9 cellular contexts compared by ENCODE assay signal in genomic region chr4:102263024-102263787, GRCh38.
DNase-seq lines count a peak whose midpoint lies in the region; FAIRE-seq and TF ChIP-seq lines count a peak whose summit lies in the region.
"Had no signal": no experiment of that assay in that cellular context is flagged by ENCODE, and none has a peak within 500 bp of the region (broad histone marks: within the 10 kb centered on the region; RNA-seq: fewer than 3 reads in every experiment).

No MANE protein-coding gene starts in this region.

- no peaks in the 10 kb centered on the region for H3F3A ChIP-seq in MM.1S (ENCODE audit: insufficient read depth, low read length)

- peak; percentile 89 for FAIRE-seq in GM12891 (lab: Jason Lieb, UNC)

- H3K9ac ChIP-seq in MM.1S (ENCODE audit: low read length): no peak overlapping the region

- no peak overlapping the region for H2AFZ ChIP-seq in MM.1S (ENCODE audit: low read length)

- H4K20me1 ChIP-seq in MM.1S (ENCODE audit: insufficient read depth, low read length): no peaks in the 10 kb centered on the region

- H3K9me2 ChIP-seq in MM.1S (replicated peaks; ENCODE audit: insufficient read depth, low read length): no peaks in the 10 kb centered on the region

- no peaks in the 10 kb centered on the region for H3K36me3 ChIP-seq in MM.1S (replicated peaks; ENCODE audit: insufficient read depth, low read length)
- H3K36me3 ChIP-seq: SJSA1 had no signal

- DNase-seq in Ammon's horn (ENCODE audit: low spot score) (peak; percentile 69), GM12891 (ENCODE audit: insufficient read length, low spot score) (no peak), HEK293T (ENCODE audit: extremely low spot score) (peak; percentile 39), MM.1S (peak; percentile 45), SKM-1 (lab: John Stamatoyannopoulos, UW; ENCODE audit: unreplicated experiment) (peak; percentile 3), fibroblast of peridontal ligament (ENCODE audit: extremely low read depth) (peak; percentile 70), retinal pigment epithelial cell (ENCODE audit: low read depth) (peak; percentile 35)
- no peak for DNase-seq in activated CD8-positive, alpha-beta memory T cell treated with anti-CD3 and anti-CD28 coated beads, Interleukin-2, amount 50 U/mL, for 48 hours

- no peaks in the 10 kb centered on the region for H3K4me1 ChIP-seq in MM.1S (ENCODE audit: low read length)

- POLR2A ChIA-PET in HEK293T (lab: Yijun Ruan, JAX): no interaction called here

- no peaks in the 10 kb centered on the region for H3K79me2 ChIP-seq in MM.1S (ENCODE audit: low read length)

- H3K27me3 ChIP-seq in MM.1S (replicated peaks; ENCODE audit: insufficient read depth, low read length): no peaks in the 10 kb centered on the region
- H3K27me3 ChIP-seq: SJSA1 had no signal

- H3K4me3 ChIP-seq in MM.1S (ENCODE audit: low read length): no peak overlapping the region
- H3K4me3 ChIP-seq in retinal pigment epithelial cell (ENCODE audit: low read length): no peak overlapping the region
- H3K4me3 ChIP-seq: SJSA1 had no signal

- TF ChIP-seq CTCF in MM.1S (IDR thresholded peaks at IDR 0.05; ENCODE audit: low read length) (peak; percentile 57), retinal pigment epithelial cell (conservative IDR thresholded peaks at IDR 0.05; ENCODE audit: low read depth, low read length) (peak; percentile 68)

- CTCF ChIA-PET in HEK293T (lab: Yijun Ruan, JAX): no interaction called here

- no peak for TF ChIP-seq POLR2A in GM12891 (IDR thresholded peaks at IDR 0.05; ENCODE audit: low read depth, low read length)

- H3K4me2 ChIP-seq in MM.1S (ENCODE audit: low read depth, low read length): no peak overlapping the region

- H3K27ac ChIP-seq in MM.1S (ENCODE audit: low read length): no peak overlapping the region
- H3K27ac ChIP-seq: SJSA1 had no signal

- H3K9me3 ChIP-seq in MM.1S (replicated peaks; ENCODE audit: insufficient read depth, low read length): no peaks in the 10 kb centered on the region
- H3K9me3 ChIP-seq: SJSA1 had no signal

TF ChIP-seq in GM12891, 5 proteins besides CTCF, POLR2A, EP300 and RAD21:
- TF ChIP-seq PAX5 (IDR thresholded peaks at IDR 0.05; ENCODE audit: insufficient read depth, low read length, severe bottlenecking) (no peak), TAF1 (IDR thresholded peaks at IDR 0.05; ENCODE audit: low read depth, low read length) (no peak), POU2F2 (IDR thresholded peaks at IDR 0.05; ENCODE audit: low read depth, low read length) (no peak), POLR2AphosphoS5 (IDR thresholded peaks at IDR 0.05; ENCODE audit: low read depth, low read length) (no peak), SPI1 (IDR thresholded peaks at IDR 0.05; ENCODE audit: low read depth, low read length) (no peak)

TF ChIP-seq in HEK293T, 16 proteins besides CTCF, POLR2A, EP300 and RAD21:
- TF ChIP-seq, protein P1, sequence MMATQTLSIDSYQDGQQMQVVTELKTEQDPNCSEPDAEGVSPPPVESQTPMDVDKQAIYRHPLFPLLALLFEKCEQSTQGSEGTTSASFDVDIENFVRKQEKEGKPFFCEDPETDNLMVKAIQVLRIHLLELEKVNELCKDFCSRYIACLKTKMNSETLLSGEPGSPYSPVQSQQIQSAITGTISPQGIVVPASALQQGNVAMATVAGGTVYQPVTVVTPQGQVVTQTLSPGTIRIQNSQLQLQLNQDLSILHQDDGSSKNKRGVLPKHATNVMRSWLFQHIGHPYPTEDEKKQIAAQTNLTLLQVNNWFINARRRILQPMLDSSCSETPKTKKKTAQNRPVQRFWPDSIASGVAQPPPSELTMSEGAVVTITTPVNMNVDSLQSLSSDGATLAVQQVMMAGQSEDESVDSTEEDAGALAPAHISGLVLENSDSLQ (IDR thresholded peaks at IDR 0.05): no peak

Comparison
In these comparisons a context has a peak if more than half of its experiments do, and no peak if none do; other contexts are left out.
1. DNase-seq: peak in Ammon's horn (single experiment), HEK293T (single experiment), MM.1S (single experiment), SKM-1 (single experiment), fibroblast of peridontal ligament (single experiment) and retinal pigment epithelial cell (single experiment); none in GM12891 (single experiment) and activated CD8-positive, alpha-beta memory T cell treated with anti-CD3 and anti-CD28 coated beads, Interleukin-2, amount 50 U/mL, for 48 hours (single experiment).